1 cellular context compared by ENCODE assay signal in the genomic region with DNA sequence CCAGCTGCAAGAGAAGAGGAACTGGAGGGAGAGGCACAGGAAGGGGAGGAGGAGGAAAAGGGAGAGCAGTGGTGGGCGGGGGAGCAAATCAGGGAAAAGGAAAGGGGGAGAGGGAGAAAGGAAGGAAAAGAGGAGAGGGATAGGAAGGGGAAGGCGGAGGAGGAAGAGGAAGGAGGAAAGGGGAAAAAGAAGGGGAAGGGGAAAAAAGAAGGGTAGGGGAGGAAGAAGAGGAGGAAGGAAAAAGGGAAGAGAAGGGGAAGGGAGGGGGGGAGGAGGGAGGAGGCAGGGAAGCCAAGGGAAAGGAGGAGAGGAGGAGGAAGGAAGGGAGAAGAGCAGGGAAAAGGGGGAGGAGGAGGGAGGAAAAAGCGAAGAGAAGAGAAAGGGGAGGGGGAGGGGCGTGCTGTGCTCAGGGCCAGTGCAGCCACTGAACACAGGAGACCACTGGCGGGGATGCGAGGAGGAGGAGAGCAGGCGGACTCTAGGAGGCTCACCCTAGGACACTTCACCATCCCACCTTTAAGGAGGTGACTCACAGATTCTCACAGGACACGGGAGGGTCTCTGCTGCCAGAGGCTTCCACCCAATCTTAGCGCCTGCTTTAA.
TF ChIP-seq lines count a peak whose summit lies in the region.

No MANE protein-coding gene starts in this region.

TF ChIP-seq in H1, 55 proteins besides CTCF, POLR2A, EP300 and RAD21 (continued from another document):
- TF ChIP-seq BACH1 (IDR thresholded peaks at IDR 0.05; ENCODE audit: low read length) (no peak), YY1 (IDR thresholded peaks at IDR 0.05; ENCODE audit: low read depth, low read length) (no peak), SAP30 (IDR thresholded peaks at IDR 0.05; ENCODE audit: insufficient read depth, insufficient replicate concordance, low read length) (no peak), SIX5 (IDR thresholded peaks at IDR 0.05; ENCODE audit: low read depth, low read length) (no peak), TAF1 (IDR thresholded peaks at IDR 0.05; ENCODE audit: low read depth, low read length) (no peak), EZH2 (IDR thresholded peaks at IDR 0.05; ENCODE audit: low read depth, low read length, severe bottlenecking) (no peak), MAFK (IDR thresholded peaks at IDR 0.05; ENCODE audit: low read depth, low read length) (no peak), NANOG (IDR thresholded peaks at IDR 0.05; ENCODE audit: insufficient read depth, low read depth, low read length, poor library complexity, severe bottlenecking) (no peak), RFX5 (IDR thresholded peaks at IDR 0.05; ENCODE audit: borderline replicate concordance, low read depth, low read length) (no peak), TBP (IDR thresholded peaks at IDR 0.05; ENCODE audit: low read depth, low read length) (no peak), EGR1 (IDR thresholded peaks at IDR 0.05; ENCODE audit: borderline replicate concordance, low read depth, low read length) (no peak)
